Comparison of ENCODE assay signal across 8 cellular contexts in the genomic region with DNA sequence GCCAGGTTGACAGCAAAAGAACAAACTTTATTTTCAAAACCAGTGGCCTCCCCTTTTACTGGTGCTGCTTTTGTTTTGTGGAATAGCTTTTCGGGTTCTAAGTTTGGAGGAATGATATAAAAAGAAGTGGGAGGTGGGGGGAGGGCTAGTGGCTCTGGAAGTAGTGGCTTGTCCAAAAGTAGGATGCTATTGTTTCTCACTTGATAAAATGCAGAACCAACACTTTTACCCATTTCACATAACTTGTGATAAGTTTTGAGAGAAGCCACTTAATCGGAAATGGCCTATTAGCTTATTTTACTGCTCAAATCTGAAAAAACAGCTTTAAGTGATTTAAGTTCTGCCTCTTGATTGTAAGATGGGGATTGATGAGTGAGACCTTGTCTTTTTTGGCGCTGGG. TPM values are rescaled to one million over a fixed set of nuclear protein-coding genes. Genes with fewer than 3 reads are reported as not detected.
DNase-seq lines count a peak whose midpoint lies in the region; ATAC-seq and TF ChIP-seq lines count a peak whose summit lies in the region.

No MANE protein-coding gene starts in this region.

- peak overlapping the region; percentile 85 for H3K4me2 ChIP-seq in GM23338
- H3K4me2 ChIP-seq in SU-DHL-6 (ENCODE audit: low read depth, low read length, poor library complexity, severe bottlenecking) = peak overlapping the region; percentile 73
- H3K4me2 ChIP-seq in skeletal muscle satellite cell (ENCODE audit: low read length) = peak overlapping the region; percentile 96

- peak; percentile 15 for DNase-seq in GM23338 (ENCODE audit: low spot score)
- no peak for DNase-seq in foreskin keratinocyte
- no peak for DNase-seq in NCI-H1092 treated with DMSO at 0.1 percent for 48 hours (lab: John Stamatoyannopoulos, UW)
- no peak for DNase-seq in nucleus accumbens (lab: John Stamatoyannopoulos, UW)

- peak overlapping the region; percentile 98 for H3K4me3 Mint-ChIP-seq in GM23338

- H3K4me3 ChIP-seq in GM23338 (peak overlapping the region; percentile 74), SU-DHL-6 (ENCODE audit: insufficient read depth, low read length, poor library complexity, severe bottlenecking) (peak overlapping the region; percentile 60), skeletal muscle satellite cell (ENCODE audit: low read length) (peak overlapping the region; percentile 90)

- H3K79me2 ChIP-seq in GM23338 (replicated peaks; ENCODE audit: insufficient read depth) = peaks cover 56% of the 10 kb centered on the region
- H3K79me2 ChIP-seq in SU-DHL-6 (ENCODE audit: insufficient read depth, low read length) = no peaks in the 10 kb centered on the region

- H3K9me2 ChIP-seq in GM23338 (ENCODE audit: insufficient read depth) (peaks cover 13% of the 10 kb centered on the region), SU-DHL-6 (replicated peaks; ENCODE audit: insufficient read depth, low read length) (no peaks in the 10 kb centered on the region)

- H3K27me3 Mint-ChIP-seq in GM23338 (ENCODE audit: insufficient read depth, low read depth, poor library complexity) = no peaks in the 10 kb centered on the region

- H3F3A ChIP-seq in GM23338 (replicated peaks; ENCODE audit: low read depth) (no peaks in the 10 kb centered on the region; the same call in 1 of the 2 replicates), SU-DHL-6 (ENCODE audit: insufficient read depth) (peaks cover 17% of the 10 kb centered on the region)

- TF ChIP-seq CTCF in GM23338 (conservative IDR thresholded peaks at IDR 0.05; ENCODE audit: low read depth in 2 of 2) = no peak
- no peak for TF ChIP-seq CTCF in SU-DHL-6 (IDR thresholded peaks at IDR 0.05; ENCODE audit: insufficient read depth, low read length, poor library complexity, severe bottlenecking)
- no peak for TF ChIP-seq CTCF in foreskin keratinocyte (conservative IDR thresholded peaks at IDR 0.05)

- H3K36me3 ChIP-seq in GM23338 (ENCODE audit: insufficient read depth) (no peaks in the 10 kb centered on the region), SU-DHL-6 (ENCODE audit: low read length) (no peaks in the 10 kb centered on the region; the same call in 1 of the 2 replicates), skeletal muscle satellite cell (ENCODE audit: insufficient read depth, low read length) (peaks cover 3% of the 10 kb centered on the region)

- peaks cover 8% of the 10 kb centered on the region for H4K20me1 ChIP-seq in GM23338 (replicated peaks; ENCODE audit: insufficient read depth)
- H4K20me1 ChIP-seq in SU-DHL-6 (ENCODE audit: low read depth, low read length) = no peaks in the 10 kb centered on the region

- peak overlapping the region; percentile 60 for H3K9ac ChIP-seq in SU-DHL-6 (ENCODE audit: low read length)
- peak overlapping the region; percentile 95 for H3K9ac ChIP-seq in skeletal muscle satellite cell (ENCODE audit: low read depth, low read length)

- H3K27ac Mint-ChIP-seq in GM23338 = peak overlapping the region; percentile 94

- peaks cover 23% of the 10 kb centered on the region for H3K4me1 ChIP-seq in GM23338 (ENCODE audit: insufficient read depth)
- peaks cover 16% of the 10 kb centered on the region for H3K4me1 ChIP-seq in foreskin keratinocyte
- peaks cover 18% of the 10 kb centered on the region for H3K4me1 ChIP-seq in skeletal muscle satellite cell (ENCODE audit: control insufficient read depth, insufficient read depth, low read length)

- H2AFZ ChIP-seq in GM23338 = peak overlapping the region; percentile 94; the same call in 1 of the 2 replicates
- peak overlapping the region; percentile 100 for H2AFZ ChIP-seq in SU-DHL-6 (ENCODE audit: low read depth, low read length, severe bottlenecking)

- peaks cover 18% of the 10 kb centered on the region for H3K4me1 Mint-ChIP-seq in GM23338

- H3K9me3 ChIP-seq in SU-DHL-6 (ENCODE audit: insufficient read depth, low read length) = peaks cover 10% of the 10 kb centered on the region
- no peaks in the 10 kb centered on the region for H3K9me3 ChIP-seq in skeletal muscle satellite cell (replicated peaks; ENCODE audit: low read length)

- H3K9me3 Mint-ChIP-seq in GM23338 = peaks cover 7% of the 10 kb centered on the region; the same call in 1 of the 3 replicates

- H3K27ac ChIP-seq in GM23338 (ENCODE audit: low read depth) = no peak overlapping the region; the same call in 1 of the 2 replicates
- H3K27ac ChIP-seq in SU-DHL-6 (ENCODE audit: low read depth, low read length) = no peak overlapping the region
- H3K27ac ChIP-seq in foreskin keratinocyte = peak overlapping the region; percentile 67

- H3K27me3 ChIP-seq in GM23338 (ENCODE audit: insufficient read depth) = no peaks in the 10 kb centered on the region
- no peaks in the 10 kb centered on the region for H3K27me3 ChIP-seq in SU-DHL-6 (ENCODE audit: low read length)
- H3K27me3 ChIP-seq in foreskin keratinocyte = no peaks in the 10 kb centered on the region
- H3K27me3 ChIP-seq in skeletal muscle satellite cell (ENCODE audit: control insufficient read depth, insufficient read depth, low read length) = no peaks in the 10 kb centered on the region

- no peak for ATAC-seq in GM23338
- no peak for ATAC-seq in foreskin keratinocyte
- no peak for ATAC-seq in GM18511 (IDR thresholded peaks at IDR 0.05; ENCODE audit: unreplicated experiment)
- no peak for ATAC-seq in GM18870 (IDR thresholded peaks at IDR 0.05; ENCODE audit: unreplicated experiment)

- H3K36me3 Mint-ChIP-seq in GM23338 (ENCODE audit: low read depth) = no peaks in the 10 kb centered on the region

TF ChIP-seq in GM23338, 12 proteins besides CTCF, POLR2A, EP300 and RAD21 (continues in another document):
- TF ChIP-seq, protein P1, sequence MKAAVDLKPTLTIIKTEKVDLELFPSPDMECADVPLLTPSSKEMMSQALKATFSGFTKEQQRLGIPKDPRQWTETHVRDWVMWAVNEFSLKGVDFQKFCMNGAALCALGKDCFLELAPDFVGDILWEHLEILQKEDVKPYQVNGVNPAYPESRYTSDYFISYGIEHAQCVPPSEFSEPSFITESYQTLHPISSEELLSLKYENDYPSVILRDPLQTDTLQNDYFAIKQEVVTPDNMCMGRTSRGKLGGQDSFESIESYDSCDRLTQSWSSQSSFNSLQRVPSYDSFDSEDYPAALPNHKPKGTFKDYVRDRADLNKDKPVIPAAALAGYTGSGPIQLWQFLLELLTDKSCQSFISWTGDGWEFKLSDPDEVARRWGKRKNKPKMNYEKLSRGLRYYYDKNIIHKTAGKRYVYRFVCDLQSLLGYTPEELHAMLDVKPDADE (IDR thresholded peaks at IDR 0.05) = no peak
- TF ChIP-seq ZNF331 (CRISPR knock-in tag; IDR thresholded peaks at IDR 0.05; ENCODE audit: low read depth) = no peak

RNA-seq across cellular contexts. Expression of a gene that starts 1.0 kb away (rescaled TPM):
- total RNA-seq in GM23338 (2014; rRNA removed; shearing (Covaris generic)) = 56.5 and 59.7 TPM in 2 replicates
- 28.9 and 31.0 TPM in 2 replicates for polyA plus RNA-seq in GM23338 (2016; fragmentation: Nextera tagmentation; extraction: Ambion mirVana)
- total RNA-seq in foreskin keratinocyte = 14.8 and 15.0 TPM in 2 replicates
- polyA plus RNA-seq in foreskin keratinocyte = 3.3 and 3.8 TPM in 2 replicates
- 11.4 and 14.9 TPM in 2 replicates for total RNA-seq in skeletal muscle satellite cell (2012; rRNA removed)
